Comparison of ENCODE assay signal across 8 cellular contexts in genomic region chr6:168968228-168968627, GRCh38.
DNase-seq lines count a peak whose midpoint lies in the region; FAIRE-seq and TF ChIP-seq lines count a peak whose summit lies in the region.

No MANE protein-coding gene starts in this region.

- dilution Hi-C loops in endothelial cell of umbilical vein (cut with MboI; ENCODE audit: extremely low pct_ligation_motif_present, low sequenced_read_pairs): no loop called here

- no peaks in the 10 kb centered on the region for H3K79me2 ChIP-seq in endothelial cell of umbilical vein (ENCODE audit: control insufficient read depth, insufficient read depth, low read length)

- CTCF ChIA-PET in endothelial cell of umbilical vein (lab: Charles Lee): no interaction called here

- TF ChIP-seq POLR2A in endothelial cell of umbilical vein (IDR thresholded peaks at IDR 0.05; ENCODE audit: low read depth, low read length) (no peak), spleen (IDR thresholded peaks at IDR 0.05) (no peak)

- in situ Hi-C loops in ACHN (cut with HindIII; ENCODE audit: low pct_ligation_motif_present, low pct_unique_long_range_greater_than_20kb, low sequenced_read_pairs): no loop called here

- no peak for FAIRE-seq in endothelial cell of umbilical vein (lab: Jason Lieb, UNC)

- no peaks in the 10 kb centered on the region for H4K20me1 ChIP-seq in endothelial cell of umbilical vein (replicated peaks; ENCODE audit: control insufficient read depth, extremely low read depth, insufficient read depth, low read length)

- BruUV-seq in endothelial cell of umbilical vein (replicated peaks; lab: Mats Ljungman, UMichigan): no TSS peak

- H3K4me1 ChIP-seq in endothelial cell of umbilical vein (ENCODE audit: control insufficient read depth, extremely low read depth, insufficient read depth, low read length) (no peaks in the 10 kb centered on the region), rectal smooth muscle tissue (ENCODE audit: control insufficient read depth, insufficient read depth, low read length) (peaks cover 7% of the 10 kb centered on the region), spleen (no peaks in the 10 kb centered on the region)

- H3K9me3 ChIP-seq in endothelial cell of umbilical vein (replicated peaks; ENCODE audit: control insufficient read depth, insufficient read depth, low read length) (no peaks in the 10 kb centered on the region), spleen (peaks cover 0 to 7% (median 0%) of the 10 kb centered on the region in 8 donors)

- no peak overlapping the region for H2AFZ ChIP-seq in endothelial cell of umbilical vein (ENCODE audit: low read depth, low read length)

- WGBS in spleen, 5 donors: 82 to 91% (median 86%) methylated on average over 10 of the region's 10 CpGs

- H3K36me3 ChIP-seq in endothelial cell of umbilical vein (ENCODE audit: control insufficient read depth in 2 of 2, extremely low read depth in 1 of 2, insufficient read depth in 2 of 2, low read length in 2 of 2): no peaks in the 10 kb centered on the region
- H3K36me3 ChIP-seq in rectal smooth muscle tissue (ENCODE audit: control insufficient read depth, insufficient read depth, low read length): no peaks in the 10 kb centered on the region
- no peaks in the 10 kb centered on the region for H3K36me3 ChIP-seq in spleen

- H3K4me3 ChIP-seq in endothelial cell of umbilical vein (replicated peaks in 1 of 3; ENCODE audit: insufficient read depth in 1 of 3, low read depth in 1 of 3, low read length in 3 of 3) (no peak overlapping the region), rectal smooth muscle tissue (ENCODE audit: low read length) (no peak overlapping the region), spleen (no peak overlapping the region)

- H3K4me2 ChIP-seq in endothelial cell of umbilical vein (ENCODE audit: insufficient read depth, low read length): no peak overlapping the region

- no peaks in the 10 kb centered on the region for H3K27me3 ChIP-seq in endothelial cell of umbilical vein (ENCODE audit: control insufficient read depth in 2 of 2, insufficient read depth in 2 of 2, low read length in 2 of 2)
- H3K27me3 ChIP-seq in rectal smooth muscle tissue (ENCODE audit: control insufficient read depth, insufficient read depth, low read length): no peaks in the 10 kb centered on the region
- peaks cover 0 to 21% (median 0%) of the 10 kb centered on the region in 7 donors for H3K27me3 ChIP-seq in spleen (replicated peaks in 1 of 7)

- intact Hi-C loops in endothelial cell of umbilical vein (cut with micrococcal nuclease) (no loop called here), spleen (cut with DNase I; ENCODE audit: low total_unique reads) (no loop called here)

- POLR2A ChIA-PET in endothelial cell of umbilical vein (lab: Charles Lee): no interaction called here

- TF ChIP-seq CTCF in endothelial cell of umbilical vein (IDR thresholded peaks at IDR 0.05; ENCODE audit: extremely low read depth in 1 of 2, insufficient read depth in 1 of 2, low read depth in 1 of 2, low read length in 2 of 2) (no peak), spleen (IDR thresholded peaks at IDR 0.05 in 8 of 11, conservative IDR thresholded peaks at IDR 0.05 in 3 of 11) (no peak)

- no peak overlapping the region for H3K9ac ChIP-seq in endothelial cell of umbilical vein (replicated peaks; ENCODE audit: extremely low read depth, insufficient read depth, low read length)
- no peak overlapping the region for H3K9ac ChIP-seq in rectal smooth muscle tissue (ENCODE audit: low read length)

- no peaks in the 10 kb centered on the region for H3K9me1 ChIP-seq in endothelial cell of umbilical vein (replicated peaks; ENCODE audit: control insufficient read depth, extremely low read depth, insufficient read depth, low read length)

- H3K27ac ChIP-seq in endothelial cell of umbilical vein (ENCODE audit: insufficient read depth, low read depth, low read length): no peak overlapping the region
- peak overlapping the region; percentile 35 for H3K27ac ChIP-seq in rectal smooth muscle tissue (ENCODE audit: low read depth, low read length)
- H3K27ac ChIP-seq in spleen: no peak overlapping the region

- peak; percentile 55 for DNase-seq in NK-92 treated with Interleukin-12 subunit alpha and Interleukin-12 subunit beta, amount 100 ng/mL, for 24 hours (lab: John Stamatoyannopoulos, UW)
- DNase-seq in NK-92 (lab: John Stamatoyannopoulos, UW; ENCODE audit: unreplicated experiment) (no peak), NCI-H69 (lab: John Stamatoyannopoulos, UW) (peak; percentile 17), endothelial cell of umbilical vein (ENCODE audit: low read depth, low spot score) (no peak), ACHN (no peak), iPS-NIHi7 (ENCODE audit: extremely low spot score) (no peak), spleen (no peak)

TF ChIP-seq in endothelial cell of umbilical vein, 7 proteins besides CTCF, POLR2A, EP300 and RAD21:
- no peak for TF ChIP-seq MYC (IDR thresholded peaks at IDR 0.05; ENCODE audit: low read depth, low read length)
- peak; percentile 32 for TF ChIP-seq JUN (IDR thresholded peaks at IDR 0.05; ENCODE audit: borderline replicate concordance, insufficient read depth, insufficient read length, low read depth)

Comparison
In these comparisons a context has a peak if more than half of its experiments do, and no peak if none do; other contexts are left out.
1. DNase-seq: peak in NK-92 treated with Interleukin-12 subunit alpha and Interleukin-12 subunit beta, amount 100 ng/mL, for 24 hours (single experiment) and NCI-H69 (single experiment); none in NK-92 (single experiment), endothelial cell of umbilical vein (single experiment), ACHN (single experiment), iPS-NIHi7 (single experiment) and spleen (single experiment).